In genomic region chr1:151822404-151822803, GRCh38 we compare ENCODE assay signal across 2 cellular contexts.
A peak's percentile ranks its signal among the peaks of the same experiment; 100 is the strongest.
TF ChIP-seq lines count a peak whose summit lies in the region.

No MANE protein-coding gene starts in this region.

TF ChIP-seq in GM23338, 12 proteins besides CTCF, POLR2A, EP300 and RAD21:
- TF ChIP-seq POLR2AphosphoS5 (IDR thresholded peaks at IDR 0.05; ENCODE audit: low read depth) (no peak), CREB1 (CRISPR knock-in tag; IDR thresholded peaks at IDR 0.05; ENCODE audit: low read depth) (no peak), ZNF114 (CRISPR knock-in tag; IDR thresholded peaks at IDR 0.05) (no peak), ZNF331 (CRISPR knock-in tag; IDR thresholded peaks at IDR 0.05; ENCODE audit: low read depth) (no peak), ZNF462 (CRISPR knock-in tag; IDR thresholded peaks at IDR 0.05) (no peak), JUNB (IDR thresholded peaks at IDR 0.05; ENCODE audit: unreplicated experiment) (no peak), REST (IDR thresholded peaks at IDR 0.05; ENCODE audit: unreplicated experiment) (no peak), ETS1 (IDR thresholded peaks at IDR 0.05) (no peak), EZH2 (IDR thresholded peaks at IDR 0.05; ENCODE audit: low read depth, unreplicated experiment) (no peak), NANOG (IDR thresholded peaks at IDR 0.05; ENCODE audit: borderline replicate concordance) (no peak), STAT1 (IDR thresholded peaks at IDR 0.05; ENCODE audit: unreplicated experiment) (no peak), EZH2phosphoT487 (IDR thresholded peaks at IDR 0.05; ENCODE audit: unreplicated experiment) (no peak)

TF ChIP-seq in GM12878, 131 proteins besides CTCF, POLR2A, EP300 and RAD21:
- TF ChIP-seq PKNOX1 (IDR thresholded peaks at IDR 0.05) (peak; percentile 55), RFX5 (IDR thresholded peaks at IDR 0.05; ENCODE audit: low read depth, low read length) (no peak)
